12 cellular contexts compared by ENCODE assay signal in the genomic region with DNA sequence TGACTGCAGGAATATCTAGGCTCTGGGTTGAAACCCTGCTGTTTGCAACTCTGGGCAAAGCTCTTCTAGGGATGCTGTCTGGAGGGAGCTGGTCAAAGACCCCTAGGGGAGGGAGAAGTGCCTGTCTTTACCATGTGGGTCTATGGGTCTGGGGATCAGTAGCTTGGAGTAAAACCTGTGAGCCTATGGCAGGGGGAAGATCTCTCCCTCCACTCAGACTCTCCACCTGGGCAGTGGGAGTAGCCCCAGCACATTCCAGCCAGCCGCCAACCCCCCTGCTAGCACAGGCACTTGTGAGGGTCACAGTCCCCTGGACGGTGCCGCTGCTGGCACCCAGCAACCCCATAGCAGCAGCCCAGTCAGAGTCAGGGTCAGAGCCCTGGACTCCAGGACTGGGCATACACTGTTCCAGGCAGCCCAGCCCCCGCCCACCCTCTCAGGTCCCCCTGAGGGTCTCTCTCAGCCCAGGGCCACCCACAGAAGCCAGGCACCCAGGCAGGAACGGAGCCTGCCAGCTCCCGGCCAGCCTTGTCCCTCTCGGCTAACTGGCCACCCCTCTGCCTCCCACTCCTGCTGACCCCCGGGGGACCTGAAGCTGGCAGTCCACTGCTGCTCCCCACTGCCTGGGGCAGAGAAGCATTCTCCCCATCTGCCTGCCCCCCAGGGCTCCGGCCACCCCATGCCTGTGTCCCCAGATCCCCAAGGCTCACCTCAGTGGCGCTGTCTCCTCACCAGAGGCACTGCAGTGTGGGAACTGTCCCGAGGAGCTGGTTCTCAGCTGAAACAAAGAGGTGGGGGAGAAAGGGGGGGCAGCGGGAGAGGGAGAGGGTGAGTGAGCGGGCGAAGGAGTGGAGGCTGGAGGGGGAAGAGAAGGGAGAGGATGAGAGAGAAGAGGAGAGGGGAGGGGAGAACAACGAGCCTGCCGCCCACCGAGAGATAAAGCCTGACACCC. TPM values are rescaled to one million over a fixed set of nuclear protein-coding genes. Genes with fewer than 3 reads are reported as not detected.
DNase-seq lines count a peak whose midpoint lies in the region; ATAC-seq, FAIRE-seq and TF ChIP-seq lines count a peak whose summit lies in the region.
"Had no signal": no experiment of that assay in that cellular context is flagged by ENCODE, and none has a peak within 500 bp of the region (broad histone marks: within the 10 kb centered on the region; RNA-seq: fewer than 3 reads in every experiment).

No MANE protein-coding gene starts in this region.

- no peaks in the 10 kb centered on the region for H3K27me3 ChIP-seq in WERI-Rb-1 (ENCODE audit: insufficient read depth, low read depth, severe bottlenecking)
- H3K27me3 ChIP-seq in pancreas = no peaks in the 10 kb centered on the region

- WGBS in pancreas, 2 donors = 23 to 31% methylated on average over 17 of the region's 17 CpGs

- CTCF ChIA-PET in HEK293 (lab: Yijun Ruan, JAX) = interaction anchor here (0.6 to 2.8 kb wide), 4 partner anchors 35 to 61 kb away, joined by 3 to 14 read pairs (median 6); no protein-coding TSS in a partner anchor

- H3K4me1 ChIP-seq in HEK293 (ENCODE audit: control insufficient read depth, insufficient read depth, low read length) (no peaks in the 10 kb centered on the region), pancreas (peaks cover 0 to 13% (median 5%) of the 10 kb centered on the region in 3 donors)

- H3K9me3 ChIP-seq in HEK293 (ENCODE audit: control insufficient read depth, insufficient read depth, low read depth, low read length) (no peaks in the 10 kb centered on the region), WERI-Rb-1 (ENCODE audit: severe bottlenecking) (no peaks in the 10 kb centered on the region), pancreas (no peaks in the 10 kb centered on the region)

- DNase-seq in WERI-Rb-1 (peak; percentile 20), iPS-NIHi11 (ENCODE audit: low spot score) (peak; percentile 62), pancreas (peak in 1 of 6 donors; percentile 74), NCI-H1105 treated with DMSO at 0.1 percent for 48 hours (lab: John Stamatoyannopoulos, UW) (no peak), DMS 273 treated with DMSO at 0.1 percent for 48 hours (lab: John Stamatoyannopoulos, UW) (no peak), dedifferentiated amniotic fluid mesenchymal stem cell (ENCODE audit: extremely low spot score) (no peak)
- DNase-seq: CD4-positive, CD25-positive, alpha-beta regulatory T cell; effector CD4-positive, alpha-beta T cell had no signal

- TF ChIP-seq CTCF in HEK293 (tag by site-specific recombination; IDR thresholded peaks at IDR 0.05) = no peak
- TF ChIP-seq CTCF in WERI-Rb-1 (IDR thresholded peaks at IDR 0.05; ENCODE audit: low read depth, low read length) = no peak
- no peak for TF ChIP-seq CTCF in pancreas (IDR thresholded peaks at IDR 0.05)

- POLR2A ChIA-PET in HEK293 (lab: Yijun Ruan, JAX) = no interaction called here

- ATAC-seq in pancreas (peak; percentile 22 to 43 (median 40)), HG03175 (IDR thresholded peaks at IDR 0.05; ENCODE audit: unreplicated experiment) (no peak)

- intact Hi-C loops in pancreas (cut with DNase I) = no loop called here

- no peak for FAIRE-seq in pancreas (lab: Jason Lieb, UNC)
- FAIRE-seq: keratinocyte, RCC 7860 had no signal

- no peak overlapping the region for H3K4me3 ChIP-seq in HEK293 (ENCODE audit: low read depth, low read length)
- H3K4me3 ChIP-seq in WERI-Rb-1 (ENCODE audit: low read depth, low read length) = no peak overlapping the region
- H3K4me3 ChIP-seq in pancreas = peak overlapping the region in 1 of 4 donors; percentile 27

- H3K36me3 ChIP-seq in HEK293 (ENCODE audit: control insufficient read depth in 2 of 2, insufficient read depth in 1 of 2, low read length in 2 of 2) (no peaks in the 10 kb centered on the region), WERI-Rb-1 (no peaks in the 10 kb centered on the region), pancreas (no peaks in the 10 kb centered on the region)

- H3K27ac ChIP-seq in HEK293 (ENCODE audit: extremely low read depth, low read depth, low read length) = no peak overlapping the region
- no peak overlapping the region for H3K27ac ChIP-seq in WERI-Rb-1
- peak overlapping the region in 1 of 4 donors; percentile 64 for H3K27ac ChIP-seq in pancreas

TF ChIP-seq in HEK293, 187 proteins besides CTCF, POLR2A, EP300 and RAD21 (continues in another document):
- TF ChIP-seq ZNF561 (tag by site-specific recombination; IDR thresholded peaks at IDR 0.05; ENCODE audit: borderline replicate concordance) (no peak), ZBTB20 (tag by site-specific recombination; IDR thresholded peaks at IDR 0.05) (no peak), EGR2 (tag by site-specific recombination; IDR thresholded peaks at IDR 0.05; ENCODE audit: low read depth) (peak; percentile 79), ZIC2 (tag by site-specific recombination; IDR thresholded peaks at IDR 0.05) (peak; percentile 41; the same call in 1 of the 2 replicates), ZNF391 (tag by site-specific recombination; IDR thresholded peaks at IDR 0.05; ENCODE audit: borderline replicate concordance, low read depth) (no peak), YY1 (tag by site-specific recombination; IDR thresholded peaks at IDR 0.05) (no peak), GLI2 (tag by site-specific recombination; IDR thresholded peaks at IDR 0.05; ENCODE audit: borderline replicate concordance, low read depth) (no peak), ZFHX2 (tag by site-specific recombination; conservative IDR thresholded peaks at IDR 0.05) (peak; percentile 74), ZNF341 (tag by site-specific recombination; IDR thresholded peaks at IDR 0.05; ENCODE audit: low read depth) (no peak), MZF1 (tag by site-specific recombination; IDR thresholded peaks at IDR 0.05; ENCODE audit: borderline replicate concordance) (no peak), ZBTB1 (tag by site-specific recombination; IDR thresholded peaks at IDR 0.05) (no peak), ZNF274 (IDR thresholded peaks at IDR 0.05; ENCODE audit: low read length) (no peak), ZNF274 (tag by site-specific recombination; IDR thresholded peaks at IDR 0.05; ENCODE audit: borderline replicate concordance) (no peak), ZNF404 (tag by site-specific recombination; IDR thresholded peaks at IDR 0.05) (no peak), ZNF114 (tag by site-specific recombination; IDR thresholded peaks at IDR 0.05) (no peak), ZNF426 (tag by site-specific recombination; IDR thresholded peaks at IDR 0.05) (no peak), GLIS1 (tag by site-specific recombination; IDR thresholded peaks at IDR 0.05) (peak; percentile 5; the same call in 1 of the 2 replicates), SETDB1 (IDR thresholded peaks at IDR 0.05; ENCODE audit: insufficient read length, low read length) (no peak), RBAK (tag by site-specific recombination; IDR thresholded peaks at IDR 0.05) (no peak), ZNF133 (tag by site-specific recombination; IDR thresholded peaks at IDR 0.05) (no peak), ZNF843 (tag by site-specific recombination; IDR thresholded peaks at IDR 0.05) (no peak), ZNF214 (tag by site-specific recombination; IDR thresholded peaks at IDR 0.05; ENCODE audit: borderline replicate concordance) (no peak)
- TF ChIP-seq, protein P1, sequence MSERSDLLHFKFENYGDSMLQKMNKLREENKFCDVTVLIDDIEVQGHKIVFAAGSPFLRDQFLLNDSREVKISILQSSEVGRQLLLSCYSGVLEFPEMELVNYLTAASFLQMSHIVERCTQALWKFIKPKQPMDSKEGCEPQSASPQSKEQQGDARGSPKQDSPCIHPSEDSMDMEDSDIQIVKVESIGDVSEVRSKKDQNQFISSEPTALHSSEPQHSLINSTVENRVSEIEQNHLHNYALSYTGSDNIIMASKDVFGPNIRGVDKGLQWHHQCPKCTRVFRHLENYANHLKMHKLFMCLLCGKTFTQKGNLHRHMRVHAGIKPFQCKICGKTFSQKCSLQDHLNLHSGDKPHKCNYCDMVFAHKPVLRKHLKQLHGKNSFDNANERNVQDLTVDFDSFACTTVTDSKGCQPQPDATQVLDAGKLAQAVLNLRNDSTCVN (tag by site-specific recombination; optimal IDR thresholded peaks at IDR 0.05) = no peak
- TF ChIP-seq, protein P2, sequence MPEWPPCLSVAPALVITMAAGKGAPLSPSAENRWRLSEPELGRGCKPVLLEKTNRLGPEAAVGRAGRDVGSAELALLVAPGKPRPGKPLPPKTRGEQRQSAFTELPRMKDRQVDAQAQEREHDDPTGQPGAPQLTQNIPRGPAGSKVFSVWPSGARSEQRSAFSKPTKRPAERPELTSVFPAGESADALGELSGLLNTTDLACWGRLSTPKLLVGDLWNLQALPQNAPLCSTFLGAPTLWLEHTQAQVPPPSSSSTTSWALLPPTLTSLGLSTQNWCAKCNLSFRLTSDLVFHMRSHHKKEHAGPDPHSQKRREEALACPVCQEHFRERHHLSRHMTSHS (tag by site-specific recombination; IDR thresholded peaks at IDR 0.05) = no peak
- TF ChIP-seq, protein P3, sequence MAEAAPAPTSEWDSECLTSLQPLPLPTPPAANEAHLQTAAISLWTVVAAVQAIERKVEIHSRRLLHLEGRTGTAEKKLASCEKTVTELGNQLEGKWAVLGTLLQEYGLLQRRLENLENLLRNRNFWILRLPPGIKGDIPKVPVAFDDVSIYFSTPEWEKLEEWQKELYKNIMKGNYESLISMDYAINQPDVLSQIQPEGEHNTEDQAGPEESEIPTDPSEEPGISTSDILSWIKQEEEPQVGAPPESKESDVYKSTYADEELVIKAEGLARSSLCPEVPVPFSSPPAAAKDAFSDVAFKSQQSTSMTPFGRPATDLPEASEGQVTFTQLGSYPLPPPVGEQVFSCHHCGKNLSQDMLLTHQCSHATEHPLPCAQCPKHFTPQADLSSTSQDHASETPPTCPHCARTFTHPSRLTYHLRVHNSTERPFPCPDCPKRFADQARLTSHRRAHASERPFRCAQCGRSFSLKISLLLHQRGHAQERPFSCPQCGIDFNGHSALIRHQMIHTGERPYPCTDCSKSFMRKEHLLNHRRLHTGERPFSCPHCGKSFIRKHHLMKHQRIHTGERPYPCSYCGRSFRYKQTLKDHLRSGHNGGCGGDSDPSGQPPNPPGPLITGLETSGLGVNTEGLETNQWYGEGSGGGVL (tag by site-specific recombination; IDR thresholded peaks at IDR 0.05) = peak; percentile 88

RNA-seq across cellular contexts. Expression of a gene that starts 10.8 kb away (rescaled TPM):
- 10 to 100 TPM in 1 of 6 donors, 1 to 10 TPM in 5; 4.1 to 11.6 (median 6.8) TPM for total RNA-seq in pancreas
- 10 to 100 TPM; 13.8 to 19.3 TPM for polyA plus RNA-seq in pancreas

RNA-seq across cellular contexts. Expression of a gene that starts 17.7 kb away (rescaled TPM):
- total RNA-seq in pancreas = 1 to 10 TPM; 2.9 to 5.1 (median 4.1) TPM
- polyA plus RNA-seq in pancreas = 10 to 100 TPM in 1 of 2 donors, 1 to 10 TPM in 1; 8.1 to 11.4 TPM

RNA-seq across cellular contexts. Expression of a gene that starts 20.0 kb away (rescaled TPM):
- 10 to 100 TPM; 15.1 to 32.1 (median 19.6) TPM for total RNA-seq in pancreas
- polyA plus RNA-seq in pancreas = 10 to 100 TPM in 1 of 2 donors, 1 to 10 TPM in 1; 9.0 to 18.5 TPM

RNA-seq across cellular contexts. Expression of a gene that starts 52.9 kb away (rescaled TPM):
- 10 to 100 TPM in 1 of 6 donors, 1 to 10 TPM in 5; 4.0 to 15.2 (median 6.7) TPM for total RNA-seq in pancreas
- 10 to 100 TPM in 1 of 2 donors, 1 to 10 TPM in 1; 9.2 to 11.8 TPM for polyA plus RNA-seq in pancreas

RNA-seq across cellular contexts. Expression of a gene that starts 59.5 kb away (rescaled TPM):
- total RNA-seq in pancreas = 10 to 100 TPM in 4 of 6 donors, 1 to 10 TPM in 2; 8.9 to 26.8 (median 11.3) TPM
- 10 to 100 TPM; 12.9 to 15.9 TPM for polyA plus RNA-seq in pancreas

Comparison
In these comparisons a context has a peak if more than half of its experiments do, and no peak if none do; other contexts are left out.
1. DNase-seq: peak in WERI-Rb-1 (single experiment) and iPS-NIHi11 (single experiment); none in NCI-H1105 treated with DMSO at 0.1 percent for 48 hours (single experiment), DMS 273 treated with DMSO at 0.1 percent for 48 hours (single experiment) and dedifferentiated amniotic fluid mesenchymal stem cell (single experiment).